In genomic region chr10:22003111-22003963, GRCh38 we compare ENCODE assay signal across 8 cellular contexts. TPM values are rescaled to one million over a fixed set of nuclear protein-coding genes. Genes with fewer than 3 reads are reported as not detected.
A peak's percentile ranks its signal among the peaks of the same experiment; 100 is the strongest.
DNase-seq lines count a peak whose midpoint lies in the region; ATAC-seq and TF ChIP-seq lines count a peak whose summit lies in the region.

Gene DNAJC1 (minus strand): TSS chr10:22003730. CDS start chr10:22003434, 296 bp downstream.

- H3K27me3 Mint-ChIP-seq in naive thymus-derived CD4-positive, alpha-beta T cell = peaks cover 0 to 15% (median 4%) of the 10 kb centered on the region in 5 donors
- no peaks in the 10 kb centered on the region for H3K27me3 Mint-ChIP-seq in stimulated activated naive B cell treated with anti-CD40 and anti-IgM and Interleukin-4, amounts not matched to agents 10 μg/mL and 1 μg/mL and 100 μg/mL, for 72 hours

- H3K27ac Mint-ChIP-seq in naive thymus-derived CD4-positive, alpha-beta T cell = peak within 1 kb of the TSS; percentile 78 to 94 (median 92)
- peak within 1 kb of the TSS; percentile 96 for H3K27ac Mint-ChIP-seq in stimulated activated naive B cell treated with anti-CD40 and anti-IgM and Interleukin-4, amounts not matched to agents 10 μg/mL and 1 μg/mL and 100 μg/mL, for 72 hours

- peaks cover 0 to 12% (median 0%) of the 10 kb centered on the region in 11 donors for H3K9me3 Mint-ChIP-seq in naive thymus-derived CD4-positive, alpha-beta T cell
- peaks cover 0 to 1% of the 10 kb centered on the region in 2 donors for H3K9me3 Mint-ChIP-seq in stimulated activated naive B cell treated with anti-CD40 and anti-IgM and Interleukin-4, amounts not matched to agents 10 μg/mL and 1 μg/mL and 100 μg/mL, for 72 hours

- H3K4me1 ChIP-seq in naive thymus-derived CD4-positive, alpha-beta T cell (ENCODE audit: control insufficient read depth in 2 of 2, insufficient read depth in 2 of 2, low read length in 2 of 2) = peaks cover 18 to 19% of the 10 kb centered on the region in 2 donors

- H3K36me3 Mint-ChIP-seq in naive thymus-derived CD4-positive, alpha-beta T cell = peaks cover 0 to 7% (median 0%) of the 10 kb centered on the region in 5 donors
- peaks cover 0 to 9% of the 10 kb centered on the region in 2 donors for H3K36me3 Mint-ChIP-seq in stimulated activated naive B cell treated with anti-CD40 and anti-IgM and Interleukin-4, amounts not matched to agents 10 μg/mL and 1 μg/mL and 100 μg/mL, for 72 hours

- no peaks in the 10 kb centered on the region for H3K36me3 ChIP-seq in naive thymus-derived CD4-positive, alpha-beta T cell (ENCODE audit: control insufficient read depth in 2 of 3, insufficient read depth in 3 of 3, low read length in 3 of 3)

- intact Hi-C loops in naive thymus-derived CD4-positive, alpha-beta T cell (cut with micrococcal nuclease) = loop anchor here (1.0 to 5.0 kb wide), 24 partner anchors 10 to 1435 kb away; partner anchors contain the start of genes COMMD3 (in 2 of the 2), MLLT10 (in 2 of the 2), MSRB2 (in 2 of the 2) and PIP4K2A (in 2 of the 2)

- peak; percentile 97 for ATAC-seq in naive thymus-derived CD4-positive, alpha-beta T cell
- peak; percentile 93 to 95 for ATAC-seq in stimulated activated naive B cell treated with anti-CD40 and anti-IgM and Interleukin-4, amounts not matched to agents 10 μg/mL and 1 μg/mL and 100 μg/mL, for 72 hours (replicated peaks)

- DNase-seq in EH (ENCODE audit: low read depth) = peak; percentile 94
- DNase-seq in GOT3 (lab: John Stamatoyannopoulos, UW) = peak; percentile 78
- peak; percentile 99 for DNase-seq in RPMI8226
- peak; percentile 96 to 99 for DNase-seq in activated T-helper 1 cell treated with anti-CD3 and anti-CD28 coated beads, Interleukin-2, amount 50 U/mL, for 16 hours (ENCODE audit: low read depth in 1 of 2, low spot score in 1 of 2)
- DNase-seq in fibroblast of gingiva (ENCODE audit: low read depth) = peak; percentile 92
- DNase-seq in naive thymus-derived CD4-positive, alpha-beta T cell = peak; percentile 94 to 99 (median 97)
- DNase-seq in stimulated activated naive B cell treated with anti-CD40 and anti-IgM and Interleukin-4, amounts not matched to agents 10 μg/mL and 1 μg/mL and 100 μg/mL, for 72 hours = peak; percentile 98

- POLR2A ChIA-PET in naive thymus-derived CD4-positive, alpha-beta T cell (lab: Charles Lee) = interaction anchor here (0.6 to 2.6 kb wide), 17 partner anchors 9 to 986 kb away, joined by 3 to 22 read pairs (median 6); no protein-coding TSS in a partner anchor

- no peaks in the 10 kb centered on the region for H3K27me3 ChIP-seq in naive thymus-derived CD4-positive, alpha-beta T cell (ENCODE audit: control insufficient read depth in 2 of 2, insufficient read depth in 2 of 2, low read length in 2 of 2)

- peak within 1 kb of the TSS; percentile 81 to 99 (median 94) for H3K4me3 Mint-ChIP-seq in naive thymus-derived CD4-positive, alpha-beta T cell
- peak within 1 kb of the TSS; percentile 88 to 89 for H3K4me3 Mint-ChIP-seq in stimulated activated naive B cell treated with anti-CD40 and anti-IgM and Interleukin-4, amounts not matched to agents 10 μg/mL and 1 μg/mL and 100 μg/mL, for 72 hours

- H3K27ac ChIP-seq in naive thymus-derived CD4-positive, alpha-beta T cell (ENCODE audit: low read depth, low read length) = peak within 1 kb of the TSS; percentile 82

- peak within 1 kb of the TSS; percentile 87 for H3K4me3 ChIP-seq in naive thymus-derived CD4-positive, alpha-beta T cell (ENCODE audit: low read length)

- peak; percentile 26 for TF ChIP-seq CTCF in LNCAP (IDR thresholded peaks at IDR 0.05)

- CTCF ChIA-PET in naive thymus-derived CD4-positive, alpha-beta T cell (lab: Charles Lee) = interaction anchor here (0.6 to 2.5 kb wide), 6 partner anchors 10 to 986 kb away, joined by 3 to 13 read pairs (median 4); no protein-coding TSS in a partner anchor

- peaks cover 7 to 42% (median 29%) of the 10 kb centered on the region in 7 donors for H3K4me1 Mint-ChIP-seq in naive thymus-derived CD4-positive, alpha-beta T cell
- peaks cover 16 to 31% of the 10 kb centered on the region in 2 donors for H3K4me1 Mint-ChIP-seq in stimulated activated naive B cell treated with anti-CD40 and anti-IgM and Interleukin-4, amounts not matched to agents 10 μg/mL and 1 μg/mL and 100 μg/mL, for 72 hours

- H3K9me3 ChIP-seq in naive thymus-derived CD4-positive, alpha-beta T cell (ENCODE audit: control insufficient read depth in 2 of 3, low read length in 3 of 3) = no peaks in the 10 kb centered on the region

RNA-seq across cellular contexts. Expression of gene DNAJC1, which starts in this region (rescaled TPM):
- total RNA-seq in naive thymus-derived CD4-positive, alpha-beta T cell = 10 to 100 TPM; 11.0 to 23.9 (median 12.1) TPM
- 10 to 100 TPM in 1 of 2 donors, 1 to 10 TPM in 1; 9.4 to 13.1 TPM for polyA plus RNA-seq in naive thymus-derived CD4-positive, alpha-beta T cell

Comparison
In these comparisons a context has a peak if more than half of its experiments do, and no peak if none do; other contexts are left out.
1. Peak in every context shown above with its lines: DNase-seq, ATAC-seq, H3K4me3 ChIP-seq and H3K27ac ChIP-seq.